9 cellular contexts compared by ENCODE assay signal in the genomic region with DNA sequence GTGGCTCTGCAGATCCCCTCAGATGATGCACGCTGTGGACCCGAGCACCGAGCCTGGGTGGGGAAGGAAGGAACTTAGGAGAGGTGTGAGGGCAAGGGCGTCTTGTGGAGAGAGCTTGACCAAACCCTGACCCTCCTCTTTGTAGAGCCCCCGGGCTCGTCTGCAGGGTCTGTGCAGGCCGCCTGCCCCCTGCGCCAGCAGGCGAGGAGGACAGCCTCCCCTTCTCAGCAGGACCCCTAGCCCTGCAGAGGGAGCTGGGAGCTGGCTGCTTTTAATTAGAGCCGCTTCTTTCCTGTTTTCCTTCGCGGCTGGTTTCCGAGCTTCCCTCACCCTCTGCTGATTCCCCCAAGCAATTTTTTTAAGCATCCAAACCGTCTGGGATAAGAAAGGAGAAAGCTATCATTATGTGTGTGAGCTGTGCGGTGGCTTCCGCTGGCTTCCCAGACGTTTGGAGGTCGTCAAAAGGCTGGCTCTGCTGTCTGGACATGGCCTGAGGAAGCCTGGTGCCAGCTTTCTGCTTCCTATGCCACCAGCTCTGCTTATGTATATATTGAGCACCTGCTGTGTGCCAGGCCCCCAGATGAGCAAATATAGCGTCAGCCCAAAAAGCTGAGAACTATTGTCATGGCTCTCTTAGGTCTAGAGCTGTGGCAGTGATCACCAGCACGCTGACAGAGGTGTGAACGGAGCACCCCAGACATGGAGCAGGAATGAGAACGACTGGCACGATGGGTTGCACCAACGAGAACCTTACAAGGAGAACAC.
DNase-seq lines count a peak whose midpoint lies in the region; ATAC-seq and TF ChIP-seq lines count a peak whose summit lies in the region.
"Had no signal": no experiment of that assay in that cellular context is flagged by ENCODE, and none has a peak within 500 bp of the region (broad histone marks: within the 10 kb centered on the region; RNA-seq: fewer than 3 reads in every experiment).

No MANE protein-coding gene starts in this region.

- no peaks in the 10 kb centered on the region for H3K9me3 ChIP-seq in CD4-positive, alpha-beta T cell (ENCODE audit: control insufficient read depth, low read length)

- no peak for DNase-seq in CD4-positive, alpha-beta T cell
- DNase-seq in HL-60 (ENCODE audit: low read depth in 1 of 2, low spot score in 1 of 2) (no peak), naive B cell (no peak), NCI-H2196 (lab: John Stamatoyannopoulos, UW; ENCODE audit: unreplicated experiment) (no peak), NCI-H345 treated with DMSO at 0.1 percent for 48 hours (lab: John Stamatoyannopoulos, UW; ENCODE audit: unreplicated experiment) (no peak), NCI-H345 (lab: John Stamatoyannopoulos, UW) (no peak), AML-193 (lab: John Stamatoyannopoulos, UW) (no peak)
- DNase-seq in activated naive CD8-positive, alpha-beta T cell treated with anti-CD3 and anti-CD28 coated beads for 36 hours, result no peak
- DNase-seq: MV-4-11 had no signal

- peaks cover 65% of the 10 kb centered on the region for H3K4me1 Mint-ChIP-seq in CD4-positive, alpha-beta T cell (ENCODE audit: low read depth)
- peaks cover 67% of the 10 kb centered on the region for H3K4me1 Mint-ChIP-seq in activated naive CD8-positive, alpha-beta T cell treated with anti-CD3 and anti-CD28 coated beads for 36 hours
- H3K4me1 Mint-ChIP-seq in naive B cell, result peaks cover 34 to 57% (median 47%) of the 10 kb centered on the region in 3 donors

- no peaks in the 10 kb centered on the region for H3K9me3 Mint-ChIP-seq in CD4-positive, alpha-beta T cell
- peaks cover 2% of the 10 kb centered on the region for H3K9me3 Mint-ChIP-seq in activated naive CD8-positive, alpha-beta T cell treated with anti-CD3 and anti-CD28 coated beads for 36 hours
- H3K9me3 Mint-ChIP-seq in naive B cell, result peaks cover 0 to under 1% (median 0%) of the 10 kb centered on the region in 7 donors

- H3K27ac ChIP-seq in CD4-positive, alpha-beta T cell (ENCODE audit: low read depth, low read length), result no peak overlapping the region
- peak overlapping the region; percentile 99 for H3K27ac ChIP-seq in HL-60 (replicated peaks)

- no peak for TF ChIP-seq CTCF in CD4-positive, alpha-beta T cell (IDR thresholded peaks at IDR 0.05)
- TF ChIP-seq CTCF in HL-60 (IDR thresholded peaks at IDR 0.05; ENCODE audit: insufficient read depth, low read length), result no peak

- no peak overlapping the region for H3K4me3 ChIP-seq in HL-60 (replicated peaks; ENCODE audit: insufficient read depth, low read length)

- ATAC-seq in CD4-positive, alpha-beta T cell (ENCODE audit: poor library complexity), result no peak
- no peak for ATAC-seq in naive B cell (ENCODE audit: low read depth in 2 of 2)

- H3K4me3 Mint-ChIP-seq in CD4-positive, alpha-beta T cell, result peak overlapping the region; percentile 46
- H3K4me3 Mint-ChIP-seq in activated naive CD8-positive, alpha-beta T cell treated with anti-CD3 and anti-CD28 coated beads for 36 hours, result peak overlapping the region; percentile 42
- H3K4me3 Mint-ChIP-seq in naive B cell, result peak overlapping the region in 1 of 8 donors; percentile 9

- intact Hi-C loops in CD4-positive, alpha-beta T cell (cut with DNase I, micrococcal nuclease), result loop anchor here in 1 of 2 experiments (2.0 to 5.0 kb wide), 2 partner anchors 47 to 173 kb away; no protein-coding TSS in a partner anchor

- H3K27me3 Mint-ChIP-seq in CD4-positive, alpha-beta T cell, result no peaks in the 10 kb centered on the region
- no peaks in the 10 kb centered on the region for H3K27me3 Mint-ChIP-seq in activated naive CD8-positive, alpha-beta T cell treated with anti-CD3 and anti-CD28 coated beads for 36 hours
- H3K27me3 Mint-ChIP-seq in naive B cell, result no peaks in the 10 kb centered on the region

- no peaks in the 10 kb centered on the region for H3K27me3 ChIP-seq in CD4-positive, alpha-beta T cell (ENCODE audit: control insufficient read depth, insufficient read depth, low read length)
- no peaks in the 10 kb centered on the region for H3K27me3 ChIP-seq in HL-60 (ENCODE audit: insufficient read depth, poor library complexity, severe bottlenecking)

- no peaks in the 10 kb centered on the region for H3K36me3 Mint-ChIP-seq in CD4-positive, alpha-beta T cell (ENCODE audit: low read depth)
- H3K36me3 Mint-ChIP-seq in activated naive CD8-positive, alpha-beta T cell treated with anti-CD3 and anti-CD28 coated beads for 36 hours, result peaks cover 6% of the 10 kb centered on the region
- peaks cover 0 to 7% of the 10 kb centered on the region in 2 donors for H3K36me3 Mint-ChIP-seq in naive B cell

- POLR2A ChIA-PET in CD4-positive, alpha-beta T cell (lab: Charles Lee), result interaction anchor here (1.1 to 7.4 kb wide), 5 partner anchors 46 to 159 kb away, joined by 3 to 67 read pairs (median 10); a partner anchor contains a TSS

- H3K27ac Mint-ChIP-seq in CD4-positive, alpha-beta T cell, result peak overlapping the region; percentile 87
- H3K27ac Mint-ChIP-seq in activated naive CD8-positive, alpha-beta T cell treated with anti-CD3 and anti-CD28 coated beads for 36 hours, result peak overlapping the region; percentile 95
- H3K27ac Mint-ChIP-seq in naive B cell, result peak overlapping the region in 4 of 6 donors; percentile 29 to 93 (median 66)

- CTCF ChIA-PET in CD4-positive, alpha-beta T cell (lab: Charles Lee), result interaction anchor here (1.0 to 1.2 kb wide), 3 partner anchors 17 to 158 kb away, joined by 3 to 4 read pairs (median 3); no protein-coding TSS in a partner anchor
